Comparison of ENCODE assay signal across 8 cellular contexts in the genomic region with DNA sequence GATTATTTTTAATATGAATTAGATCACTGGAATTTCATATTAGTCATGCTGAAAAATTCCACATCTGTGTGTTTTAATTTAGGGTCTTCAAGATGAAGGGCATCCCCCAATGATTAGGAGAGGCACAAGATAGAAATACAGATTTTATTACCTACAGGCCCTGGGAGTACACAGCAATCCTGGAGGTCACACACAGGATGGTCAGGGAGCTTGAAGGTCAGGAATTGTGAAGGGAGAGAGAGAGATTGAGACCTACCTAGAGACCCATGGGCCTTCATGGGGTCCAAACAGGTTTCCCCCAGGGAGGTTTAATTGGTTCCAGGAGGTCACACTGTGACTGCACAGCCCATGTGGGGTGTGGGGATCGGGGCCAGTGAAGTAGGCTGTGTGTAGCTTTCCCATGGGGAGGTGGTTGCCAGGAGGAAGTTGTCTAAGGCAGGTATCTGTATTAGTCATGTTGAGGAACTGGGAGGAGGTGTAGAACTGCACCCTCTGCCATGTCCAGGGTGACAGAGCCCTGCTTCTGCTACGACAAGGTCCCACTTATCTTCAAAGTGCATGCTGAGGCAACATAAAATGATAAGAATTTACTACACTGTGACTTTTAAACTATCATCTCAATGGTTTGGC. TPM values are rescaled to one million over a fixed set of nuclear protein-coding genes. Genes with fewer than 3 reads are reported as not detected.
DNase-seq lines count a peak whose midpoint lies in the region; ATAC-seq and TF ChIP-seq lines count a peak whose summit lies in the region.

No MANE protein-coding gene starts in this region.

- H3K4me3 ChIP-seq in GM12865 (ENCODE audit: low read depth, low read length), result no peak overlapping the region

- H3K27ac Mint-ChIP-seq in endothelial cell (ENCODE audit: unreplicated experiment), result peak overlapping the region; percentile 67

- peaks cover 62% of the 10 kb centered on the region for H3K4me1 Mint-ChIP-seq in endothelial cell (ENCODE audit: unreplicated experiment)

- peak overlapping the region; percentile 22 for H3K4me3 Mint-ChIP-seq in endothelial cell (ENCODE audit: unreplicated experiment)

- TF ChIP-seq CTCF in GM12865 (IDR thresholded peaks at IDR 0.05; ENCODE audit: insufficient read depth, low read depth, low read length, missing control alignments), result no peak
- TF ChIP-seq CTCF in endothelial cell (IDR thresholded peaks at IDR 0.05; ENCODE audit: unreplicated experiment), result no peak
- no peak for TF ChIP-seq CTCF in omental fat pad (IDR thresholded peaks at IDR 0.05)

- peaks cover 11% of the 10 kb centered on the region for H3K36me3 Mint-ChIP-seq in endothelial cell (ENCODE audit: low read depth, unreplicated experiment)

- H3K27me3 Mint-ChIP-seq in endothelial cell (ENCODE audit: unreplicated experiment), result peaks cover 2% of the 10 kb centered on the region

- ATAC-seq in GM21447 (IDR thresholded peaks at IDR 0.05; ENCODE audit: unreplicated experiment), result peak; percentile 94
- peak; percentile 75 for ATAC-seq in HG03558 (IDR thresholded peaks at IDR 0.05; ENCODE audit: extremely low read depth, unreplicated experiment)
- ATAC-seq in omental fat pad (ENCODE audit: low FRiP score), result no peak

- peak; percentile 58 for DNase-seq in GM12865 (ENCODE audit: low read depth)
- no peak for DNase-seq in endothelial cell (ENCODE audit: low spot score)
- no peak for DNase-seq in DMS79 treated with DMSO at 0.1 percent for 48 hours (lab: John Stamatoyannopoulos, UW)
- no peak for DNase-seq in omental fat pad (ENCODE audit: low spot score)
- no peak for DNase-seq in foreskin melanocyte
- no peak for DNase-seq in activated effector memory CD4-positive, alpha-beta T cell treated with anti-CD3 and anti-CD28 coated beads, Interleukin-2, amount 50 U/mL, for 16 hours

- H3K9me3 Mint-ChIP-seq in endothelial cell (ENCODE audit: unreplicated experiment), result no peaks in the 10 kb centered on the region

RNA-seq across cellular contexts. Expression of gene SNX9, which starts 18.3 kb away (rescaled TPM):
- 68.6 TPM for total RNA-seq in endothelial cell (ENCODE audit: unreplicated experiment)
- total RNA-seq in omental fat pad, result 10 to 100 TPM; 61.8 to 89.6 (median 76.3) TPM
